Comparison of ENCODE assay signal across 12 cellular contexts in genomic region chr11:103844327-103845215, GRCh38.
DNase-seq lines count a peak whose midpoint lies in the region; ATAC-seq and TF ChIP-seq lines count a peak whose summit lies in the region.
"Had no signal": no experiment of that assay in that cellular context is flagged by ENCODE, and none has a peak within 500 bp of the region (broad histone marks: within the 10 kb centered on the region; RNA-seq: fewer than 3 reads in every experiment).

No MANE protein-coding gene starts in this region.

- ATAC-seq in GM18519 (IDR thresholded peaks at IDR 0.05; ENCODE audit: low FRiP score, unreplicated experiment) (peak; percentile 96), GM21515 (IDR thresholded peaks at IDR 0.05; ENCODE audit: unreplicated experiment) (peak; percentile 98), HG03095 (IDR thresholded peaks at IDR 0.05; ENCODE audit: unreplicated experiment) (peak; percentile 98)
- ATAC-seq: T-cell had no signal

- H3K4me1 ChIP-seq in OCI-LY7 (ENCODE audit: insufficient read depth, low read length, poor library complexity, severe bottlenecking), result peaks cover 8% of the 10 kb centered on the region
- H3K4me1 ChIP-seq: BLaER1 had no signal

- POLR2A ChIA-PET in OCI-LY7 (lab: Charles Lee), result interaction anchor here (0.5 to 1.3 kb wide), 5 partner anchors 10 to 239 kb away, joined by 3 to 6 read pairs (median 3); no protein-coding TSS in a partner anchor

- H3K9me3 ChIP-seq in OCI-LY7 (ENCODE audit: low read length), result no peaks in the 10 kb centered on the region
- H3K9me3 ChIP-seq: BLaER1 had no signal

- no peak for TF ChIP-seq CTCF in OCI-LY7 (conservative IDR thresholded peaks at IDR 0.05; ENCODE audit: low read length)

- H4K20me1 ChIP-seq in OCI-LY7 (ENCODE audit: insufficient read depth, low read length), result no peaks in the 10 kb centered on the region
- H4K20me1 ChIP-seq: BLaER1 had no signal

- H3K9me2 ChIP-seq in OCI-LY7 (ENCODE audit: insufficient read depth, low read length), result no peaks in the 10 kb centered on the region; the same call in 1 of the 2 replicates

- H3K4me3 ChIP-seq in OCI-LY7 (ENCODE audit: low read depth, low read length, poor library complexity, severe bottlenecking), result no peak overlapping the region
- H3K4me3 ChIP-seq: BLaER1 had no signal

- CTCF ChIA-PET in OCI-LY7 (lab: Charles Lee; ENCODE audit: unreplicated experiment), result no interaction called here

- no peak overlapping the region for H3K27ac ChIP-seq in OCI-LY7 (ENCODE audit: low read depth, low read length, poor library complexity, severe bottlenecking)
- H3K27ac ChIP-seq: BLaER1 had no signal

- DNase-seq in OCI-LY7 (ENCODE audit: low spot score) (no peak), D341Med (ENCODE audit: low spot score) (no peak), NCI-H1436 (lab: John Stamatoyannopoulos, UW) (no peak), nucleus accumbens (lab: John Stamatoyannopoulos, UW) (no peak), GDM1 (lab: John Stamatoyannopoulos, UW) (no peak)
- DNase-seq: KBM-7, retina, T-cell had no signal

- intact Hi-C loops in OCI-LY7 (cut with micrococcal nuclease; ENCODE audit: unreplicated experiment), result no loop called here

- H3K36me3 ChIP-seq in OCI-LY7 (ENCODE audit: insufficient read depth, low read length), result no peaks in the 10 kb centered on the region
- H3K36me3 ChIP-seq: BLaER1 had no signal

- H2AFZ ChIP-seq in OCI-LY7 (ENCODE audit: low read length), result peak overlapping the region; percentile 34; the same call in 1 of the 2 replicates

- H3K79me2 ChIP-seq in OCI-LY7 (ENCODE audit: insufficient read depth, low read depth, low read length), result no peaks in the 10 kb centered on the region

- peak overlapping the region; percentile 62 for H3K4me2 ChIP-seq in OCI-LY7 (ENCODE audit: low read length)
- H3K4me2 ChIP-seq: BLaER1 had no signal

- no TSS peak for BruUV-seq in OCI-LY7 (replicated peaks; lab: Mats Ljungman, UMichigan)
